In the genomic region with DNA sequence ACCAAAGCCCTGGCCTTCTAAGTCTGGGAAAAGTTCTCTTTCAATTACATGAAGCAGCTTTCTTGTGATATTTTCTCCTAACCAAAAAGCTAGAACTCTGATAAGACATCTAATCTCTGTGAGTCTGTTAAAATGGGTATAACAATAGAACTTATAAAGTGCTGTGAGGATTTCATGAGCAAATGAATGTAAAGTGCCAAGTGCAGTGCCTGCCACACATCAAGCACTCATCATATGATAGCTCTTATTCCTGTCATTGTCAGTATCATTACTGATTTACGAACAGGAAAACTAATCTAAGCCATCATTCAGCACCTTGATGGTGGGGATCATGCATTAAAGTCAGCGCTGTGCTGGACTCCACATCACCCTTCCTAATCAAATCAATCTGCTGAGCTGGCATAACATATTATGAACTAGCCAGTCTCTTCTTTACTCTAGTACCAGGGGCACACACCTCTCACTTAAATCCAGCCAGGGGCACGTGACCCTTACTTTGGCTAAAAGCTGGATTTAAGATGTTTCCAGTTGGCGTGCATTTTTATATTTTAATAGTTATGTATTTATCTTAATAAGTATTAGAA, we compare ENCODE assay signal across 20 cellular contexts. TPM values are rescaled to one million over a fixed set of nuclear protein-coding genes. Genes with fewer than 3 reads are reported as not detected.
DNase-seq lines count a peak whose midpoint lies in the region; ATAC-seq, FAIRE-seq and TF ChIP-seq lines count a peak whose summit lies in the region.
"Had no signal": no experiment of that assay in that cellular context is flagged by ENCODE, and none has a peak within 500 bp of the region (broad histone marks: within the 10 kb centered on the region; RNA-seq: fewer than 3 reads in every experiment).

No MANE protein-coding gene starts in this region.

- H3K36me3 ChIP-seq in IMR-90 (ENCODE audit: control insufficient read depth, insufficient read depth, low read length) (no peaks in the 10 kb centered on the region), bronchial epithelial cell (ENCODE audit: control insufficient read depth, insufficient read depth, low read length) (no peaks in the 10 kb centered on the region)

- no peak overlapping the region for H2BK15ac ChIP-seq in IMR-90 (ENCODE audit: low read depth, low read length)

- 79% methylated on average over 4 of the region's 4 CpGs for WGBS in A549 (ENCODE audit: missing lambda C conversion rate)
- WGBS in IMR-90 (ENCODE audit: extremely low coverage in 2 of 2, insufficient read length in 1 of 2), 2 experiments = no CpG with 5 or more reads among the region's 4 CpGs

- no peak overlapping the region for H2BK20ac ChIP-seq in IMR-90 (ENCODE audit: low read depth, low read length)

- peak; percentile 43 for FAIRE-seq in A549 (lab: Jason Lieb, UNC)
- peak; percentile 24 for FAIRE-seq in GM12892 (lab: Jason Lieb, UNC)
- peak; percentile 82 for FAIRE-seq in bronchial epithelial cell (lab: Jason Lieb, UNC)
- FAIRE-seq: A204.1 had no signal

- no peak for TF ChIP-seq EP300 in A549 (IDR thresholded peaks at IDR 0.05)

- ATAC-seq in A549 = no peak
- ATAC-seq in IMR-90 (ENCODE audit: low read depth) = no peak
- no peak for ATAC-seq in activated CD8-positive, alpha-beta T cell treated with anti-CD3 and anti-CD28 coated beads, Interleukin-2, amount 10 ng/mL, durations not matched to agents 7 days and 5 days

- no peaks in the 10 kb centered on the region for H3K9me3 ChIP-seq in A549
- H3K9me3 ChIP-seq in IMR-90 (ENCODE audit: control insufficient read depth, insufficient read depth, low read length) = peaks cover 3% of the 10 kb centered on the region; the same call in 1 of the 2 replicates
- H3K9me3 ChIP-seq: Caco-2 had no signal

- H3K4me3 Mint-ChIP-seq in activated CD8-positive, alpha-beta T cell treated with anti-CD3 and anti-CD28 coated beads, Interleukin-2, amount 10 ng/mL, durations not matched to agents 7 days and 5 days = no peak overlapping the region
- H3K4me3 Mint-ChIP-seq: CD4-positive, alpha-beta T cell; H9; IgD-negative memory B cell had no signal

- no peak overlapping the region for H3K4ac ChIP-seq in IMR-90 (ENCODE audit: low read depth, low read length)

- dilution Hi-C loops in IMR-90 (cut with HindIII; ENCODE audit: low sequenced_read_pairs, unreplicated experiment) = no loop called here

- POLR2A ChIA-PET in A549 (lab: Yijun Ruan, JAX) (no interaction called here), IMR-90 (lab: Charles Lee; ENCODE audit: unreplicated experiment) (no interaction called here)
- POLR2A ChIA-PET in activated CD8-positive, alpha-beta T cell treated with anti-CD3 and anti-CD28 coated beads, Interleukin-2, amount 10 ng/mL, durations not matched to agents 7 days and 5 days (lab: Charles Lee) = interaction anchor here (1.2 kb wide), 1 partner anchor 15 kb away, joined by 3 read pairs; no protein-coding TSS in a partner anchor

- H3K4me3 ChIP-seq in A549 (no peak overlapping the region), IMR-90 (ENCODE audit: insufficient read depth, low read depth, low read length) (no peak overlapping the region), bronchial epithelial cell (ENCODE audit: low read depth, low read length) (no peak overlapping the region), dorsolateral prefrontal cortex (no peak overlapping the region)

- no peak overlapping the region for H3K23ac ChIP-seq in IMR-90 (ENCODE audit: low read depth, low read length)

- H3K79me1 ChIP-seq in IMR-90 (ENCODE audit: low read depth in 1 of 2, low read length in 2 of 2) = no peaks in the 10 kb centered on the region

- H3K56ac ChIP-seq in IMR-90 (ENCODE audit: extremely low read depth, insufficient read depth, low read length) = no peak overlapping the region

- H3K4me2 ChIP-seq in A549 (no peak overlapping the region), IMR-90 (ENCODE audit: low read depth, low read length) (no peak overlapping the region)

- H3K9me1 ChIP-seq in IMR-90 (ENCODE audit: insufficient read depth, low read length) = no peaks in the 10 kb centered on the region

- H4K5ac ChIP-seq in IMR-90 (ENCODE audit: low read depth, low read length) = no peak overlapping the region

- no TSS peak for BruUV-seq in IMR-90 (replicated peaks; lab: Mats Ljungman, UMichigan)

- CTCF ChIA-PET in A549 (lab: Yijun Ruan, JAX) = interaction anchor here (0.7 to 5.0 kb wide), 3 partner anchors 9 to 308 kb away, joined by 3 to 37 read pairs (median 3); no protein-coding TSS in a partner anchor
- CTCF ChIA-PET in IMR-90 (lab: Yijun Ruan, JAX) = no interaction called here
- CTCF ChIA-PET in activated CD8-positive, alpha-beta T cell treated with anti-CD3 and anti-CD28 coated beads, Interleukin-2, amount 10 ng/mL, durations not matched to agents 7 days and 5 days (lab: Charles Lee) = interaction anchor here (1.3 to 1.5 kb wide), 2 partner anchors 9 to 15 kb away, joined by 3 to 7 read pairs; no protein-coding TSS in a partner anchor

- TF ChIP-seq RAD21 in A549 (conservative IDR thresholded peaks at IDR 0.05 in 1 of 2, IDR thresholded peaks at IDR 0.05 in 1 of 2) (no peak), IMR-90 (IDR thresholded peaks at IDR 0.05; ENCODE audit: low read length) (no peak)

- in situ Hi-C loops in IMR-90 (cut with MboI; ENCODE audit: low sequenced_read_pairs) = loop anchor here (10.0 kb wide), 1 partner anchor 308 kb away; no protein-coding TSS in a partner anchor

- H3K27ac Mint-ChIP-seq in activated CD8-positive, alpha-beta T cell treated with anti-CD3 and anti-CD28 coated beads, Interleukin-2, amount 10 ng/mL, durations not matched to agents 7 days and 5 days = no peak overlapping the region
- H3K27ac Mint-ChIP-seq: CD4-positive, alpha-beta T cell; H9; IgD-negative memory B cell had no signal

- no peak overlapping the region for H2AK9ac ChIP-seq in IMR-90 (replicated peaks; ENCODE audit: low read depth, low read length, poor library complexity)

- no peak overlapping the region for H2AFZ ChIP-seq in IMR-90 (replicated peaks; ENCODE audit: low read length, poor library complexity)

- DNase-seq in A549 (ENCODE audit: low read depth in 1 of 2, low spot score in 1 of 2) = no peak
- DNase-seq in GM12892 (ENCODE audit: insufficient read length) = no peak
- no peak for DNase-seq in IMR-90
- no peak for DNase-seq in bronchial epithelial cell (ENCODE audit: low read depth)
- DNase-seq in dorsolateral prefrontal cortex = no peak
- DNase-seq in activated CD8-positive, alpha-beta T cell treated with anti-CD3 and anti-CD28 coated beads, Interleukin-2, amount 10 ng/mL, durations not matched to agents 7 days and 5 days = no peak
- DNase-seq in DMS79 treated with DMSO at 0.1 percent for 48 hours (lab: John Stamatoyannopoulos, UW) = no peak
- DNase-seq: AML-193; Caco-2; CD4-positive, alpha-beta T cell; DMS153; DMS79; GF-D8; GOT3; H9; KG1 had no signal

- H4K20me1 ChIP-seq in IMR-90 (ENCODE audit: insufficient read depth, low read length) = no peaks in the 10 kb centered on the region

- TF ChIP-seq POLR2A in A549 (IDR thresholded peaks at IDR 0.05; ENCODE audit: low read length) = no peak
- TF ChIP-seq POLR2A in GM12892 (IDR thresholded peaks at IDR 0.05; ENCODE audit: low read depth, low read length) = no peak
- no peak for TF ChIP-seq POLR2A in IMR-90 (IDR thresholded peaks at IDR 0.05; ENCODE audit: low read depth, low read length)

- no peak overlapping the region for H3K18ac ChIP-seq in IMR-90 (ENCODE audit: low read depth, low read length)

- no peak overlapping the region for H4K91ac ChIP-seq in IMR-90 (ENCODE audit: insufficient read depth, low read depth, low read length)

- H3K14ac ChIP-seq in IMR-90 (replicated peaks; ENCODE audit: low read depth, low read length) = no peak overlapping the region

- H3K4me1 ChIP-seq in A549 (no peaks in the 10 kb centered on the region), IMR-90 (ENCODE audit: control insufficient read depth, insufficient read depth, low read length) (no peaks in the 10 kb centered on the region)
- H3K4me1 ChIP-seq: Caco-2 had no signal

- no peak overlapping the region for H3K27ac ChIP-seq in A549
- no peak overlapping the region for H3K27ac ChIP-seq in IMR-90 (ENCODE audit: insufficient read depth, low read length)
- no peak overlapping the region for H3K27ac ChIP-seq in dorsolateral prefrontal cortex
- H3K27ac ChIP-seq: C4-2B had no signal

- no peak overlapping the region for H4K8ac ChIP-seq in IMR-90 (ENCODE audit: low read depth in 2 of 2, low read length in 2 of 2)

- no peaks in the 10 kb centered on the region for H3K4me1 Mint-ChIP-seq in activated CD8-positive, alpha-beta T cell treated with anti-CD3 and anti-CD28 coated beads, Interleukin-2, amount 10 ng/mL, durations not matched to agents 7 days and 5 days (ENCODE audit: low read depth)
- H3K4me1 Mint-ChIP-seq: H9, IgD-negative memory B cell had no signal

- no peak overlapping the region for H2AK5ac ChIP-seq in IMR-90 (ENCODE audit: low read depth, low read length)

- H2BK5ac ChIP-seq in IMR-90 (ENCODE audit: low read depth, low read length, poor library complexity, severe bottlenecking) = no peak overlapping the region

- TF ChIP-seq CTCF in A549 (IDR thresholded peaks at IDR 0.05) (no peak), IMR-90 (conservative IDR thresholded peaks at IDR 0.05; ENCODE audit: low read depth, low read length) (no peak), bronchial epithelial cell (IDR thresholded peaks at IDR 0.05; ENCODE audit: insufficient read depth, low read length, severe bottlenecking) (no peak), dorsolateral prefrontal cortex (IDR thresholded peaks at IDR 0.05 in 54 of 56, conservative IDR thresholded peaks at IDR 0.05 in 2 of 56; ENCODE audit: low read depth in 1 of 56, partially characterized antibody in 56 of 56) (no peak)

- H3K9me3 Mint-ChIP-seq in activated CD8-positive, alpha-beta T cell treated with anti-CD3 and anti-CD28 coated beads, Interleukin-2, amount 10 ng/mL, durations not matched to agents 7 days and 5 days (ENCODE audit: insufficient read depth) = no peaks in the 10 kb centered on the region
- H3K9me3 Mint-ChIP-seq: CD4-positive, alpha-beta T cell; H9 had no signal

- H3K9ac ChIP-seq in IMR-90 (ENCODE audit: low read depth, low read length) = no peak overlapping the region

- H3K27me3 ChIP-seq in IMR-90 (ENCODE audit: control insufficient read depth, insufficient read depth, low read length) (no peaks in the 10 kb centered on the region), bronchial epithelial cell (ENCODE audit: control insufficient read depth, insufficient read depth, low read length) (no peaks in the 10 kb centered on the region), dorsolateral prefrontal cortex (no peaks in the 10 kb centered on the region)

- intact Hi-C loops in IMR-90 (cut with micrococcal nuclease) (no loop called here), dorsolateral prefrontal cortex (cut with DNase I) (no loop called here)

- peaks cover 5% of the 10 kb centered on the region for H3K27me3 Mint-ChIP-seq in activated CD8-positive, alpha-beta T cell treated with anti-CD3 and anti-CD28 coated beads, Interleukin-2, amount 10 ng/mL, durations not matched to agents 7 days and 5 days (ENCODE audit: low read depth)
- H3K27me3 Mint-ChIP-seq: CD4-positive, alpha-beta T cell had no signal

- H2BK120ac ChIP-seq in IMR-90 (ENCODE audit: low read depth, low read length) = no peak overlapping the region

- H3K36me3 Mint-ChIP-seq in activated CD8-positive, alpha-beta T cell treated with anti-CD3 and anti-CD28 coated beads, Interleukin-2, amount 10 ng/mL, durations not matched to agents 7 days and 5 days (ENCODE audit: low read depth) = no peaks in the 10 kb centered on the region
- H3K36me3 Mint-ChIP-seq: IgD-negative memory B cell had no signal

RNA-seq across cellular contexts. Expression of a gene that starts 37.3 kb away (rescaled TPM):
- polyA plus RNA-seq in A549 (2011; rRNA removed) = 73.8 and 80.2 TPM in 2 replicates
- polyA plus RNA-seq in A549 (2012; cell fraction: cytosol; rRNA removed) = 22.6 and 29.1 TPM in 2 replicates
- polyA plus RNA-seq in A549 (2012; cell fraction: nucleus; rRNA removed) = 16.2 and 24.7 TPM in 2 replicates
- polyA plus RNA-seq in A549 (2017; fragmentation: RNase III; extraction: RNeasy Plus Mini Kit Qiagen cat#74134 plus additional on column Dnase treatment) = 54.9 to 59.2 TPM (median 57.8 TPM) in 3 replicates
- 68.0 and 86.0 TPM in 2 replicates for polyA minus RNA-seq in A549 (2011; rRNA and poly(A)+ RNA removed)
- polyA plus RNA-seq in GM12892 (2012; ENCODE audit: missing spikeins) = 25.9 TPM
- total RNA-seq in IMR-90 (2012; rRNA removed) = 172 and 192 TPM in 2 replicates
- polyA plus RNA-seq in IMR-90 (2012; rRNA removed) = 60.0 and 64.4 TPM in 2 replicates
- 18.6 and 23.5 TPM in 2 replicates for polyA plus RNA-seq in IMR-90 (2012; cell fraction: cytosol; rRNA removed)
- polyA plus RNA-seq in IMR-90 (2012; cell fraction: nucleus; rRNA removed; ENCODE audit: low replicate concordance) = 7.8 and 42.5 TPM in 2 replicates
- 65.8 and 104 TPM in 2 replicates for total RNA-seq in bronchial epithelial cell
- total RNA-seq in dorsolateral prefrontal cortex = 10 to 100 TPM; 17.9 to 67.8 (median 46.1) TPM
- total RNA-seq in activated CD8-positive, alpha-beta T cell treated with anti-CD3 and anti-CD28 coated beads, Interleukin-2, amount 10 ng/mL, durations not matched to agents 7 days and 5 days = 10 to 100 TPM; 35.2 to 38.1 TPM

RNA-seq across cellular contexts. Expression of a gene that starts 37.5 kb away (rescaled TPM):
- polyA plus RNA-seq in A549 (2011; rRNA removed) (0.32 and 0.48 TPM in 2 replicates), A549 (2017; fragmentation: RNase III; extraction: RNeasy Plus Mini Kit Qiagen cat#74134 plus additional on column Dnase treatment) (0.10 to 0.17 TPM (median 0.15 TPM) in 3 replicates), IMR-90 (2012; rRNA removed) (0.40 and 0.43 TPM in 2 replicates)
- polyA plus RNA-seq in A549 (2012; cell fraction: cytosol; rRNA removed) = 0.06 and 0.11 TPM in 2 replicates
- polyA plus RNA-seq in A549 (2012; cell fraction: nucleus; rRNA removed) = 0.05 and 0.15 TPM in 2 replicates
- polyA minus RNA-seq in A549 (2011; rRNA and poly(A)+ RNA removed) = 1.3 and 1.5 TPM in 2 replicates
- 0.13 TPM for polyA plus RNA-seq in GM12892 (2012; ENCODE audit: missing spikeins)
- total RNA-seq in IMR-90 (2012; rRNA removed) (1.1 and 1.4 TPM in 2 replicates), bronchial epithelial cell (under 0.01 and 0.13 TPM in 2 replicates), dorsolateral prefrontal cortex (10 to 100 TPM; 21.1 to 86.8 (median 58.6) TPM)
- 0.14 and 0.21 TPM in 2 replicates for polyA plus RNA-seq in IMR-90 (2012; cell fraction: cytosol; rRNA removed)
- polyA plus RNA-seq in IMR-90 (2012; cell fraction: nucleus; rRNA removed; ENCODE audit: low replicate concordance) = 0.16 and 0.54 TPM in 2 replicates
- under 1 TPM in 1 of 2 experiments, not detected in 1; 0.08 TPM for total RNA-seq in activated CD8-positive, alpha-beta T cell treated with anti-CD3 and anti-CD28 coated beads, Interleukin-2, amount 10 ng/mL, durations not matched to agents 7 days and 5 days
- total RNA-seq: CD4-positive, alpha-beta T cell; HT-29 had no signal
- polyA plus RNA-seq: IgD-negative memory B cell had no signal
